8 cellular contexts compared by ENCODE assay signal in the genomic region with DNA sequence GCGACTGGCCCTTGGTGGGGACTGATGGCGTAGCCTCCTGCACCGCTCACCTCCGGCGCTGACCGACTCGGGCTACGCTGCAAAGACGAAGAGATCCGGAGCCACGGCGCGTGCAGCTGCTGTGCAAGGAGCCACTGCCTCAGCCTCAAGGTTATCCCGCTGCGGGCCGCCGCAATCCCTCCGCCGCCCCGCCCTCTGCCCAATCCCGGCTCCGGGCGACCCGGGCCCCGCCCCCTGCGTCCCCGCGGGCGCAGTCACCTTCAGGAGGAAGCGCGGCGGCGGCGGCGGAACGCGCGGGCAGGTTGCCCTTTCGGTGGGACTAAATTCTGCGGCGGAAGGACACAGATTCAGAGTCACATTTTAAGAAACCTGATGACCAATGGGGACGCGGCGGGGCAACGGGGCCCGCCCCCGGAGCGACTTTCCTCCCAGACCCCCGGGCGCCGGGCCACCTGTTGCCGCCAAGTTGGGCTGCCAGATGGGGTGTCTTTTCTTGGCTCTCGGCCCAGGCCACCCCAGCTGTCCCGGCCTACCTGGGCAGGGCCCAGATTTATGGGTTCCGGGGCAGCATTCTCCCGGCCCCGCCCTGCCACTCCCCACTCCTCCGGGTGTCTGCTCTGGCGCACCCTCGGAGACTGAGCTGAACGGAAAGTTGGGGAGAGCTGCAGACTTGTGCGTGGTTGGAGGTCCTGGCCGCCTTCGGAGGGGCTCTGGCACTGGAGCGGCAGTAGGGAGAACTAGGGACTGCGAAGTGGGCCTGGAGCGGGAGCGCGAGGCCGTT. TPM values are rescaled to one million over a fixed set of nuclear protein-coding genes. Genes with fewer than 3 reads are reported as not detected.
DNase-seq lines count a peak whose midpoint lies in the region; ATAC-seq, FAIRE-seq and TF ChIP-seq lines count a peak whose summit lies in the region.

PKM (minus strand) TSS at position 125 of the 781 bp plus-strand sequence. CDS start 12,093 bp downstream, outside the sequence.

- no peaks in the 10 kb centered on the region for H3K27me3 ChIP-seq in keratinocyte (ENCODE audit: control insufficient read depth, extremely low read depth, insufficient read depth, low read length)

- peak within 1 kb of the TSS; percentile 93 for H3K4me2 ChIP-seq in keratinocyte (ENCODE audit: control insufficient read depth, extremely low read depth, insufficient read depth, low read depth, low read length)

- peak; percentile 97 for DNase-seq in AG09319 (ENCODE audit: extremely low read depth, low read depth)
- peak; percentile 95 for DNase-seq in NCI-H510A (lab: John Stamatoyannopoulos, UW)
- DNase-seq in activated CD4-positive, alpha-beta T cell treated with anti-CD3 and anti-CD28 coated beads for 1 hour = peak; percentile 86
- DNase-seq in cerebellar nuclear complex (lab: John Stamatoyannopoulos, UW) = peak; percentile 47 to 79
- peak; percentile 87 for DNase-seq in keratinocyte (ENCODE audit: low read depth, low spot score)
- DNase-seq in stimulated activated CD4-positive, alpha-beta T cell treated with anti-CD3 and anti-CD28 coated beads, Interleukin-12 subunit alpha, Interleukin-12 subunit beta, amount 100 ng/mL, for 48 hours (ENCODE audit: low read depth in 2 of 3, low spot score in 1 of 3) = peak; percentile 97 to 98 (median 98)

- peak within 1 kb of the TSS; percentile 96 for H3K9ac ChIP-seq in keratinocyte (ENCODE audit: control insufficient read depth, extremely low read depth, insufficient read depth, low read length)

- peaks cover 4 to 13% of the 10 kb centered on the region in 2 experiments for H3K36me3 ChIP-seq in keratinocyte (ENCODE audit: control insufficient read depth in 2 of 2, extremely low read depth in 1 of 2, insufficient read depth in 2 of 2, low read length in 2 of 2)

- no peaks in the 10 kb centered on the region for H3K9me3 ChIP-seq in keratinocyte (ENCODE audit: control insufficient read depth, low read depth, low read length)

- ATAC-seq in GM19043 (IDR thresholded peaks at IDR 0.05; ENCODE audit: low read depth, unreplicated experiment) (peak; percentile 35), HG03378 (IDR thresholded peaks at IDR 0.05; ENCODE audit: unreplicated experiment) (peak; percentile 26)

- TF ChIP-seq CTCF in AG09319 (IDR thresholded peaks at IDR 0.05; ENCODE audit: low read depth, low read length) = no peak
- no peak for TF ChIP-seq CTCF in keratinocyte (optimal IDR thresholded peaks at IDR 0.05 in 1 of 3, IDR thresholded peaks at IDR 0.05 in 1 of 3, conservative IDR thresholded peaks at IDR 0.05 in 1 of 3; ENCODE audit: extremely low read depth in 1 of 3, insufficient read depth in 2 of 3, low read length in 3 of 3)

- peak within 1 kb of the TSS; percentile 83 to 95 (median 93) for H3K4me3 ChIP-seq in keratinocyte (ENCODE audit: control insufficient read depth in 2 of 3, extremely low read depth in 1 of 3, insufficient read depth in 2 of 3, low read depth in 1 of 3, low read length in 3 of 3)

- H4K20me1 ChIP-seq in keratinocyte (ENCODE audit: control insufficient read depth, extremely low read depth, insufficient read depth, low read length) = peaks cover 12% of the 10 kb centered on the region

- dilution Hi-C loops in keratinocyte (cut with MboI; ENCODE audit: extremely low pct_ligation_motif_present, low sequenced_read_pairs) = no loop called here

- peak within 1 kb of the TSS; percentile 99 for H3K27ac ChIP-seq in keratinocyte (ENCODE audit: control insufficient read depth, insufficient read depth, low read length)

- H2AFZ ChIP-seq in keratinocyte (ENCODE audit: control insufficient read depth, low read length) = no peak within 1 kb of the TSS

- H3K79me2 ChIP-seq in keratinocyte (ENCODE audit: control insufficient read depth, insufficient read depth, low read length) = peaks cover 44% of the 10 kb centered on the region

- no peaks in the 10 kb centered on the region for H3K9me1 ChIP-seq in keratinocyte (ENCODE audit: control insufficient read depth, extremely low read depth, insufficient read depth, low read length)

- FAIRE-seq in keratinocyte (lab: Jason Lieb, UNC) = no peak

- peaks cover 25% of the 10 kb centered on the region for H3K4me1 ChIP-seq in keratinocyte (ENCODE audit: control insufficient read depth, extremely low read depth, insufficient read depth, low read length)

RNA-seq across cellular contexts. Expression of gene PKM, which starts in this region (rescaled TPM):
- polyA plus RNA-seq in keratinocyte = 3,138 to 3,414 TPM (median 3,352 TPM) in 3 replicates
- polyA plus RNA-seq in keratinocyte (2011; ENCODE audit: low read depth) = 1,668 TPM
- polyA plus RNA-seq in keratinocyte (2011; cell fraction: cytosol; rRNA removed) = 2,535 and 3,357 TPM in 2 replicates
- 3,051 and 3,212 TPM in 2 replicates for polyA plus RNA-seq in keratinocyte (2011; cell fraction: nucleus; rRNA removed)
- polyA plus RNA-seq in keratinocyte (2012; ENCODE audit: low replicate concordance) = 1,288 and 3,147 TPM in 2 replicates
- 3,399 to 4,327 TPM (median 3,658 TPM) in 3 replicates for polyA minus RNA-seq in keratinocyte
- polyA minus RNA-seq in keratinocyte (2011; cell fraction: cytosol; rRNA and poly(A)+ RNA removed) = 3,179 TPM
- 1,903 and 2,240 TPM in 2 replicates for polyA minus RNA-seq in keratinocyte (2011; cell fraction: nucleus; rRNA and poly(A)+ RNA removed)

Comparison
In these comparisons a context has a peak if more than half of its experiments do, and no peak if none do; other contexts are left out.
1. Peak in every context shown above with its lines: DNase-seq, ATAC-seq, H3K4me3 ChIP-seq and H3K27ac ChIP-seq.